In genomic region chr2:186575302-186575701, GRCh38 we compare ENCODE assay signal across 9 cellular contexts. TPM values are rescaled to one million over a fixed set of nuclear protein-coding genes. Genes with fewer than 3 reads are reported as not detected.
DNase-seq lines count a peak whose midpoint lies in the region; ATAC-seq, FAIRE-seq and TF ChIP-seq lines count a peak whose summit lies in the region.
"Had no signal": no experiment of that assay in that cellular context is flagged by ENCODE, and none has a peak within 500 bp of the region (broad histone marks: within the 10 kb centered on the region; RNA-seq: fewer than 3 reads in every experiment).

No MANE protein-coding gene starts in this region.

- H3K27ac ChIP-seq in trophoblast cell (ENCODE audit: low read depth, low read length), result no peak overlapping the region
- H3K27ac ChIP-seq: ovary had no signal

- H3K4me3 ChIP-seq in trophoblast cell (ENCODE audit: low read depth, low read length), result no peak overlapping the region
- H3K4me3 ChIP-seq: ovary had no signal

- no peak for TF ChIP-seq POLR2A in GM12892 (IDR thresholded peaks at IDR 0.05; ENCODE audit: low read depth, low read length)

- no peak overlapping the region for H4K8ac ChIP-seq in trophoblast cell (ENCODE audit: low read depth, low read length)

- H3K23ac ChIP-seq in trophoblast cell (ENCODE audit: low read length), result no peak overlapping the region

- no peak overlapping the region for H2BK12ac ChIP-seq in trophoblast cell (ENCODE audit: low read length)

- H4K12ac ChIP-seq in trophoblast cell (ENCODE audit: low read depth, low read length), result no peak overlapping the region

- H3K79me2 ChIP-seq in trophoblast cell (ENCODE audit: control insufficient read depth, insufficient read depth, low read length, poor library complexity), result no peaks in the 10 kb centered on the region

- H3K18ac ChIP-seq in trophoblast cell (ENCODE audit: low read length), result no peak overlapping the region

- WGBS in trophoblast cell (ENCODE audit: extremely low coverage, insufficient coverage, insufficient read length), result no CpG with 5 or more reads among the region's 1 CpG

- no peak overlapping the region for H2BK5ac ChIP-seq in trophoblast cell (ENCODE audit: low read depth, low read length, poor library complexity)

- H3K4ac ChIP-seq in trophoblast cell (ENCODE audit: low read depth, low read length), result no peak overlapping the region

- H2BK120ac ChIP-seq in trophoblast cell (ENCODE audit: insufficient read depth, low read length, poor library complexity), result no peak overlapping the region

- no peak overlapping the region for H2AFZ ChIP-seq in trophoblast cell (ENCODE audit: insufficient read depth, low read length, poor library complexity)

- H3K4me2 ChIP-seq in trophoblast cell (ENCODE audit: low read length), result no peak overlapping the region

- H3K4me1 ChIP-seq in trophoblast cell (ENCODE audit: control insufficient read depth in 1 of 2, insufficient read depth in 2 of 2, low read length in 2 of 2), result peaks cover 6 to 10% of the 10 kb centered on the region in 2 experiments

- no peak overlapping the region for H2AK5ac ChIP-seq in trophoblast cell (ENCODE audit: low read length)

- peak; percentile 99 for FAIRE-seq in RCC 7860 (lab: Jason Lieb, UNC)
- no peak for FAIRE-seq in GM12892 (lab: Jason Lieb, UNC)

- no peaks in the 10 kb centered on the region for H3K27me3 ChIP-seq in trophoblast cell (ENCODE audit: insufficient read depth, low read length)
- H3K27me3 ChIP-seq: ovary had no signal

- H3K9ac ChIP-seq in trophoblast cell (ENCODE audit: low read length), result no peak overlapping the region

- H3K14ac ChIP-seq in trophoblast cell (ENCODE audit: low read length), result no peak overlapping the region

- DNase-seq in EH (ENCODE audit: low read depth) (peak; percentile 99), RCC 7860 (ENCODE audit: low spot score) (peak; percentile 98), trophoblast cell (peak; percentile 89 to 92), GM12892 (ENCODE audit: insufficient read length) (no peak)
- no peak for DNase-seq in stimulated activated naive CD4-positive, alpha-beta T cell treated with Interleukin-2 at 50 U/mL for 16 hours (lab: John Stamatoyannopoulos, UW)
- no peak for DNase-seq in stimulated activated CD4-positive, alpha-beta T cell treated with anti-CD3 and anti-CD28 coated beads, Interleukin-2, amount 100 ng/mL, for 48 hours

- ATAC-seq in HG02642 (IDR thresholded peaks at IDR 0.05; ENCODE audit: poor library complexity, unreplicated experiment) (peak; percentile 50), esophagus mucosa (peak; percentile 95)

- no peaks in the 10 kb centered on the region for H3K9me3 ChIP-seq in trophoblast cell (ENCODE audit: insufficient read depth, low read depth, low read length)
- H3K9me3 ChIP-seq: ovary had no signal

- H4K91ac ChIP-seq in trophoblast cell (ENCODE audit: low read depth, low read length), result no peak overlapping the region

- peaks cover 18% of the 10 kb centered on the region for H3K79me1 ChIP-seq in trophoblast cell (ENCODE audit: low read length)

- H3K36me3 ChIP-seq in trophoblast cell (ENCODE audit: control insufficient read depth in 1 of 2, insufficient read depth in 2 of 2, low read length in 2 of 2), result no peaks in the 10 kb centered on the region
- H3K36me3 ChIP-seq: ovary had no signal

RNA-seq across cellular contexts. Expression of gene ITGAV, which starts 14.6 kb away (rescaled TPM):
- 28.1 TPM for total RNA-seq in esophagus mucosa
- polyA plus RNA-seq in trophoblast cell (2013), result 138 and 148 TPM in 2 replicates
- polyA plus RNA-seq in GM12892 (2012; ENCODE audit: missing spikeins), result 5.1 TPM

Comparison
In these comparisons a context has a peak if more than half of its experiments do, and no peak if none do; other contexts are left out.
1. DNase-seq: peak in EH (single experiment), RCC 7860 (single experiment) and trophoblast cell (2 of 2); none in stimulated activated naive CD4-positive, alpha-beta T cell treated with Interleukin-2 at 50 U/mL for 16 hours (single experiment), GM12892 (single experiment) and stimulated activated CD4-positive, alpha-beta T cell treated with anti-CD3 and anti-CD28 coated beads, Interleukin-2, amount 100 ng/mL, for 48 hours (0 of 2).